ENCODE assay signal across 6 cellular contexts in genomic region chr7:142908921-142909870, GRCh38. TPM values are rescaled to one million over a fixed set of nuclear protein-coding genes. Genes with fewer than 3 reads are reported as not detected.
DNase-seq lines count a peak whose midpoint lies in the region; ATAC-seq, FAIRE-seq and TF ChIP-seq lines count a peak whose summit lies in the region.

No MANE protein-coding gene starts in this region.

- H3K9me3 ChIP-seq in K562 (replicated peaks; ENCODE audit: control insufficient read depth, insufficient read depth, low read depth, low read length) = 0 out of 2 replicates have a peak, but pooled peaks cover 3% of the 10 kb centered on the region

- no peak for TF ChIP-seq POLR2A in K562 (conservative IDR thresholded peaks at IDR 0.05)

- 1% methylated on average over 21 of the region's 21 CpGs for WGBS in K562 (ENCODE audit: insufficient coverage, low coverage, missing lambda C conversion rate)

- FAIRE-seq in K562 (lab: Jason Lieb, UNC) = peak; percentile 80

- H3K9me1 ChIP-seq in K562 (ENCODE audit: control insufficient read depth, insufficient read depth, low read length) = no peaks in the 10 kb centered on the region

- DNase-seq in K562 (ENCODE audit: extremely low read depth in 1 of 4, low spot score in 3 of 4) = peak; percentile 51 to 63 (median 56)
- DNase-seq in renal cortical epithelial cell (ENCODE audit: low read depth) = peak; percentile 3
- DNase-seq in HFFc6 = no peak
- no peak for DNase-seq in NCI-H2227 (lab: John Stamatoyannopoulos, UW; ENCODE audit: unreplicated experiment)

- no peak overlapping the region for H3K27ac ChIP-seq in K562 (ENCODE audit: extremely low read depth, low read depth, low read length)

- peak overlapping the region; percentile 53 for H3K4me2 ChIP-seq in K562 (ENCODE audit: insufficient read depth, low read length)

- in situ Hi-C loops in K562 (cut with MboI) = no loop called here

- H3K27ac Mint-ChIP-seq in HFFc6 = no peak overlapping the region

- H3K36me3 Mint-ChIP-seq in HFFc6 (ENCODE audit: low read depth) = no peaks in the 10 kb centered on the region

- H3K27me3 Mint-ChIP-seq in HFFc6 (ENCODE audit: insufficient read depth) = peaks cover 6% of the 10 kb centered on the region

- intact Hi-C loops in K562 (cut with micrococcal nuclease) = loop anchor here (1.0 kb wide), 1 partner anchor 94 kb away; no protein-coding TSS in a partner anchor

- TF ChIP-seq CTCF in K562 (IDR thresholded peaks at IDR 0.05 in 2 of 3, conservative IDR thresholded peaks at IDR 0.05 in 1 of 3; ENCODE audit: insufficient read depth in 2 of 3, low read depth in 1 of 3, low read length in 3 of 3) (peak; percentile 64 to 73 (median 72)), HFFc6 (IDR thresholded peaks at IDR 0.05) (no peak; the same call in 1 of the 2 replicates)

- CTCF ChIA-PET in K562 (lab: Yijun Ruan, JAX; ENCODE audit: low intra/inter-chr PET ratio) = interaction anchor here (0.6 to 2.1 kb wide), 3 partner anchors 92 to 763 kb away, joined by 3 to 7 read pairs (median 6); no protein-coding TSS in a partner anchor

- H3K4me1 Mint-ChIP-seq in HFFc6 (ENCODE audit: low read depth) = no peaks in the 10 kb centered on the region

- no peaks in the 10 kb centered on the region for H3K36me3 ChIP-seq in K562 (ENCODE audit: control insufficient read depth, insufficient read depth, low read length)

- TF ChIP-seq EP300 in K562 (IDR thresholded peaks at IDR 0.05; ENCODE audit: low read length) = no peak

- ATAC-seq in HG03175 (IDR thresholded peaks at IDR 0.05; ENCODE audit: unreplicated experiment) (peak; percentile 45), K562 (peak; percentile 93), GM21515 (IDR thresholded peaks at IDR 0.05; ENCODE audit: unreplicated experiment) (no peak)

- H3K4me1 ChIP-seq in K562 (replicated peaks in 1 of 2; ENCODE audit: control insufficient read depth in 2 of 2, insufficient read depth in 2 of 2, low read length in 2 of 2) = peaks cover 4 to 5% of the 10 kb centered on the region in 2 experiments; a peak in 3 of 5 replicates

- no peaks in the 10 kb centered on the region for H4K20me1 ChIP-seq in K562 (replicated peaks; ENCODE audit: control insufficient read depth, insufficient read depth, low read length)

- TF ChIP-seq RAD21 in K562 (CRISPR knock-in tag; conservative IDR thresholded peaks at IDR 0.05 in 1 of 2, IDR thresholded peaks at IDR 0.05 in 1 of 2) = peak; percentile 52 to 55

- H3K27me3 ChIP-seq in K562 (ENCODE audit: control insufficient read depth in 2 of 2, insufficient read depth in 2 of 2, low read length in 2 of 2) = peaks cover 0 to 22% of the 10 kb centered on the region in 2 experiments; a peak in 3 of 5 replicates

- peak overlapping the region; percentile 41; the same call in 1 of the 2 replicates for H2AFZ ChIP-seq in K562 (ENCODE audit: low read depth, low read length)

- POLR2A ChIA-PET in K562 (lab: Yijun Ruan, JAX) = interaction anchor here (0.7 kb wide), 1 partner anchor 116 kb away, joined by 3 read pairs; no protein-coding TSS in a partner anchor

- H3K4me3 ChIP-seq in K562 = no peak overlapping the region

- H3K9ac ChIP-seq in K562 (ENCODE audit: insufficient read depth in 1 of 2, low read depth in 2 of 2, low read length in 2 of 2) = peak overlapping the region in 1 of 2 experiments; percentile 32; a peak in 1 of 4 replicates

- BruUV-seq in K562 (replicated peaks; lab: Mats Ljungman, UMichigan) = no TSS peak

- no peak overlapping the region for H3K4me3 Mint-ChIP-seq in HFFc6

- peaks cover 5% of the 10 kb centered on the region for H3K9me3 Mint-ChIP-seq in HFFc6

- H3K79me2 ChIP-seq in K562 (ENCODE audit: control insufficient read depth, insufficient read depth, low read length) = no peaks in the 10 kb centered on the region

RNA-seq across cellular contexts. Expression of gene TRPV6, which starts 23.7 kb away (rescaled TPM):
- total RNA-seq in K562 (2011; cell fraction: chromatin; rRNA removed; ENCODE audit: low replicate concordance) = 2.1 and 5.6 TPM in 2 replicates
- 3.2 and 3.3 TPM in 2 replicates for total RNA-seq in K562 (2011; cell fraction: nucleolus; rRNA removed)
- 2.2 and 2.7 TPM in 2 replicates for total RNA-seq in K562 (2011; cell fraction: nucleoplasm; rRNA removed)
- total RNA-seq in K562 (2014; rRNA removed) (0.04 and 0.36 TPM in 2 replicates), K562 (2014; rRNA removed; fragmentation: Illumina TruSeq; extraction: Trizol) (0.11 and 0.51 TPM in 2 replicates), K562 (2015; rRNA removed; fragmentation: Illumina TruSeq; extraction: Trizol) (0.04 and 0.11 TPM in 2 replicates), K562 (2021) (0.18 and 0.81 TPM in 2 replicates), renal cortical epithelial cell (0.05 TPM in 1 of 2 replicates, not detected in the other)
- polyA plus RNA-seq in K562 (2011; rRNA removed) (0.08 and 0.37 TPM in 2 replicates), K562 (2014; fragmentation: Illumina TruSeq; extraction: Trizol) (0.25 and 0.26 TPM in 2 replicates), K562 (2014; fragmentation: Nextera tagmentation; extraction: Ambion mirVana) (under 1 TPM; 0.04 to 0.06 TPM), K562 (2014; rRNA removed) (0.22 and 0.32 TPM in 2 replicates)
- polyA plus RNA-seq in K562 (2011; cell fraction: cytosol; rRNA removed) = 0.19 and 0.33 TPM in 2 replicates
- 3.7 and 4.0 TPM in 2 replicates for polyA plus RNA-seq in K562 (2011; cell fraction: nucleus; rRNA removed)
- polyA plus RNA-seq in K562 (2012) = 0.59 and 13.5 TPM in 2 replicates
- polyA minus RNA-seq in K562 (2011; rRNA and poly(A)+ RNA removed) = 0.36 and 0.46 TPM in 2 replicates
- not detected in 2 replicates for polyA minus RNA-seq in K562 (2011; cell fraction: cytosol; rRNA and poly(A)+ RNA removed)
- polyA minus RNA-seq in K562 (2011; cell fraction: nucleus; rRNA and poly(A)+ RNA removed) = 0.89 and 0.94 TPM in 2 replicates
- not detected for total RNA-seq in HFFc6 (2021; fragmentation: NEBNext Ultra II Directional; extraction: Animal tissue kit (Norgen Biotek cat#: 25700))

RNA-seq across cellular contexts. Expression of gene TRPV5, which starts 24.4 kb away (rescaled TPM):
- 0.56 and 0.74 TPM in 2 replicates for total RNA-seq in K562 (2011; cell fraction: chromatin; rRNA removed; ENCODE audit: low replicate concordance)
- 0.17 and 0.26 TPM in 2 replicates for total RNA-seq in K562 (2011; cell fraction: nucleolus; rRNA removed)
- total RNA-seq in K562 (2011; cell fraction: nucleoplasm; rRNA removed) = 0.44 and 1.1 TPM in 2 replicates
- total RNA-seq in K562 (2014; rRNA removed) (not detected in 2 replicates), K562 (2014; rRNA removed; fragmentation: Illumina TruSeq; extraction: Trizol) (not detected in 2 replicates), K562 (2015; rRNA removed; fragmentation: Illumina TruSeq; extraction: Trizol) (not detected in 2 replicates), K562 (2021) (not detected in 2 replicates), renal cortical epithelial cell (not detected in 2 replicates)
- polyA plus RNA-seq in K562 (2011; rRNA removed) (0.12 TPM in 1 of 2 replicates, not detected in the other), K562 (2014; fragmentation: Illumina TruSeq; extraction: Trizol) (0.04 TPM in 1 of 2 replicates, not detected in the other), K562 (2014; fragmentation: Nextera tagmentation; extraction: Ambion mirVana) (not detected), K562 (2014; rRNA removed) (not detected in 2 replicates)
- polyA plus RNA-seq in K562 (2011; cell fraction: cytosol; rRNA removed) = 0.03 TPM in 1 of 2 replicates, not detected in the other
- polyA plus RNA-seq in K562 (2011; cell fraction: nucleus; rRNA removed) = 0.36 and 0.60 TPM in 2 replicates
- 0.08 TPM in 1 of 2 replicates, not detected in the other for polyA plus RNA-seq in K562 (2012)
- polyA minus RNA-seq in K562 (2011; rRNA and poly(A)+ RNA removed) = 0.27 TPM in 1 of 2 replicates, not detected in the other
- polyA minus RNA-seq in K562 (2011; cell fraction: cytosol; rRNA and poly(A)+ RNA removed) = not detected in 2 replicates
- 0.13 and 0.22 TPM in 2 replicates for polyA minus RNA-seq in K562 (2011; cell fraction: nucleus; rRNA and poly(A)+ RNA removed)
- not detected for total RNA-seq in HFFc6 (2021; fragmentation: NEBNext Ultra II Directional; extraction: Animal tissue kit (Norgen Biotek cat#: 25700))

RNA-seq across cellular contexts. Expression of gene LLCFC1, which starts 30.1 kb away (rescaled TPM):
- not detected in 2 replicates for total RNA-seq in K562 (2011; cell fraction: chromatin; rRNA removed; ENCODE audit: low replicate concordance)
- not detected in 2 replicates for total RNA-seq in K562 (2011; cell fraction: nucleolus; rRNA removed)
- total RNA-seq in K562 (2011; cell fraction: nucleoplasm; rRNA removed) = not detected in 2 replicates
- total RNA-seq in K562 (2014; rRNA removed) (not detected in 2 replicates), K562 (2014; rRNA removed; fragmentation: Illumina TruSeq; extraction: Trizol) (not detected in 2 replicates), K562 (2015; rRNA removed; fragmentation: Illumina TruSeq; extraction: Trizol) (not detected in 2 replicates), K562 (2021) (not detected in 2 replicates), renal cortical epithelial cell (not detected in 2 replicates)
- polyA plus RNA-seq in K562 (2011; rRNA removed) (not detected in 2 replicates), K562 (2014; fragmentation: Illumina TruSeq; extraction: Trizol) (not detected in 2 replicates), K562 (2014; fragmentation: Nextera tagmentation; extraction: Ambion mirVana) (not detected), K562 (2014; rRNA removed) (not detected in 2 replicates)
- polyA plus RNA-seq in K562 (2011; cell fraction: cytosol; rRNA removed) = not detected in 2 replicates
- not detected in 2 replicates for polyA plus RNA-seq in K562 (2011; cell fraction: nucleus; rRNA removed)
- polyA plus RNA-seq in K562 (2012) = 0.20 and 0.55 TPM in 2 replicates
- not detected in 2 replicates for polyA minus RNA-seq in K562 (2011; rRNA and poly(A)+ RNA removed)
- polyA minus RNA-seq in K562 (2011; cell fraction: cytosol; rRNA and poly(A)+ RNA removed) = not detected in 2 replicates
- not detected in 2 replicates for polyA minus RNA-seq in K562 (2011; cell fraction: nucleus; rRNA and poly(A)+ RNA removed)
- total RNA-seq in HFFc6 (2021; fragmentation: NEBNext Ultra II Directional; extraction: Animal tissue kit (Norgen Biotek cat#: 25700)) = not detected

RNA-seq across cellular contexts. Expression of gene KEL, which starts 53.0 kb away (rescaled TPM):
- 113 and 184 TPM in 2 replicates for total RNA-seq in K562 (2011; cell fraction: chromatin; rRNA removed; ENCODE audit: low replicate concordance)
- 129 and 133 TPM in 2 replicates for total RNA-seq in K562 (2011; cell fraction: nucleolus; rRNA removed)
- total RNA-seq in K562 (2011; cell fraction: nucleoplasm; rRNA removed) = 107 and 122 TPM in 2 replicates
- 15.9 and 22.0 TPM in 2 replicates for total RNA-seq in K562 (2014; rRNA removed)
- 19.2 and 19.3 TPM in 2 replicates for total RNA-seq in K562 (2014; rRNA removed; fragmentation: Illumina TruSeq; extraction: Trizol)
- total RNA-seq in K562 (2015; rRNA removed; fragmentation: Illumina TruSeq; extraction: Trizol) = 22.2 and 25.5 TPM in 2 replicates
- total RNA-seq in K562 (2021) = 28.7 and 34.3 TPM in 2 replicates
- polyA plus RNA-seq in K562 (2011; rRNA removed) = 47.4 and 72.0 TPM in 2 replicates
- 33.6 and 44.4 TPM in 2 replicates for polyA plus RNA-seq in K562 (2011; cell fraction: cytosol; rRNA removed)
- 361 and 506 TPM in 2 replicates for polyA plus RNA-seq in K562 (2011; cell fraction: nucleus; rRNA removed)
- 25.0 and 47.3 TPM in 2 replicates for polyA plus RNA-seq in K562 (2012)
- 33.8 and 35.3 TPM in 2 replicates for polyA plus RNA-seq in K562 (2014; fragmentation: Illumina TruSeq; extraction: Trizol)
- polyA plus RNA-seq in K562 (2014; fragmentation: Nextera tagmentation; extraction: Ambion mirVana) = 10 to 100 TPM in 1 of 2 experiments, 1 to 10 TPM in 1; 9.0 to 18.9 TPM
- polyA plus RNA-seq in K562 (2014; rRNA removed) = 33.1 and 36.7 TPM in 2 replicates
- polyA minus RNA-seq in K562 (2011; rRNA and poly(A)+ RNA removed) = 31.5 and 38.3 TPM in 2 replicates
- polyA minus RNA-seq in K562 (2011; cell fraction: cytosol; rRNA and poly(A)+ RNA removed) = 14.1 and 24.0 TPM in 2 replicates
- polyA minus RNA-seq in K562 (2011; cell fraction: nucleus; rRNA and poly(A)+ RNA removed) = 85.5 and 91.1 TPM in 2 replicates
- total RNA-seq in renal cortical epithelial cell = 0.20 TPM in 1 of 2 replicates, not detected in the other
- total RNA-seq in HFFc6 (2021; fragmentation: NEBNext Ultra II Directional; extraction: Animal tissue kit (Norgen Biotek cat#: 25700)) = not detected

RNA-seq across cellular contexts. Expression of gene EPHB6, which starts 54.3 kb away (rescaled TPM):
- 81.3 and 499 TPM in 2 replicates for total RNA-seq in K562 (2011; cell fraction: chromatin; rRNA removed; ENCODE audit: low replicate concordance)
- total RNA-seq in K562 (2011; cell fraction: nucleolus; rRNA removed) = 147 and 442 TPM in 2 replicates
- total RNA-seq in K562 (2011; cell fraction: nucleoplasm; rRNA removed) = 112 and 171 TPM in 2 replicates
- total RNA-seq in K562 (2014; rRNA removed) (10.4 and 11.3 TPM in 2 replicates), K562 (2014; rRNA removed; fragmentation: Illumina TruSeq; extraction: Trizol) (4.1 and 4.3 TPM in 2 replicates), K562 (2015; rRNA removed; fragmentation: Illumina TruSeq; extraction: Trizol) (1.5 and 2.1 TPM in 2 replicates), K562 (2021) (13.2 and 19.1 TPM in 2 replicates), renal cortical epithelial cell (0.35 and 2.0 TPM in 2 replicates)
- polyA plus RNA-seq in K562 (2011; rRNA removed) (108 and 123 TPM in 2 replicates), K562 (2014; fragmentation: Illumina TruSeq; extraction: Trizol) (7.6 and 10.7 TPM in 2 replicates), K562 (2014; fragmentation: Nextera tagmentation; extraction: Ambion mirVana) (1 to 10 TPM; 1.4 to 2.5 TPM), K562 (2014; rRNA removed) (12.0 and 16.3 TPM in 2 replicates)
- polyA plus RNA-seq in K562 (2011; cell fraction: cytosol; rRNA removed) = 99.6 and 191 TPM in 2 replicates
- 516 and 1,081 TPM in 2 replicates for polyA plus RNA-seq in K562 (2011; cell fraction: nucleus; rRNA removed)
- polyA plus RNA-seq in K562 (2012) = 8.8 and 13.0 TPM in 2 replicates
- 56.3 and 87.3 TPM in 2 replicates for polyA minus RNA-seq in K562 (2011; rRNA and poly(A)+ RNA removed)
- 119 and 124 TPM in 2 replicates for polyA minus RNA-seq in K562 (2011; cell fraction: cytosol; rRNA and poly(A)+ RNA removed)
- 75.4 and 113 TPM in 2 replicates for polyA minus RNA-seq in K562 (2011; cell fraction: nucleus; rRNA and poly(A)+ RNA removed)
- under 1 TPM; 0.26 to 0.69 (median 0.33) TPM for total RNA-seq in HFFc6 (2021; fragmentation: NEBNext Ultra II Directional; extraction: Animal tissue kit (Norgen Biotek cat#: 25700))

Comparison
In these comparisons a context has a peak if more than half of its experiments do, and no peak if none do; other contexts are left out.
1. DNase-seq: peak in K562 (4 of 4) and renal cortical epithelial cell (single experiment); none in HFFc6 (single experiment) and NCI-H2227 (single experiment).